ENCODE assay signal across 19 cellular contexts in the genomic region with DNA sequence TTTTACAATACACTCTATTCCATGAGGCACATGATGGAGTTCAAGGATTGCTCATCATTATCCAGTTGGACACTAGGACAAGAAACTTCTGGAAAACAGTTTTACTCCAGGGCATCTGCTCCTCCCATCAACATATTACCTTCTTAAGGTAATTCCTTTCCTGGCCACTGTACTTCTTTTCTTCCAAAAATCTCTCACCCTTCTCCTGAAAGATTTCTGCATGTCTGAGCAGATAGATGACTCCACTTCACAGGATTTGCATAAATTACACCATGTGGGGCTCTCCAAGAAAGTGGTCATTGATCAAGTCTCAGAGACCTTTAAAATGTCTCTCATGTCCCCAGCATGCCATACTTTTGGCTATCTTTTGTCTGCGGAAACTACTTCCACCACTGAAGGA.
"Had no signal": no experiment of that assay in that cellular context is flagged by ENCODE, and none has a peak within 500 bp of the region (broad histone marks: within the 10 kb centered on the region; RNA-seq: fewer than 3 reads in every experiment).

No MANE protein-coding gene starts in this region.

- DNase-seq: activated CD4-positive, alpha-beta memory T cell treated with anti-CD3 and anti-CD28 coated beads, Interleukin-2, amount 10 ng/mL, durations not matched to agents 7 days and 5 days; activated CD4-positive, alpha-beta T cell treated with anti-CD3 and anti-CD28 coated beads for 36 hours; activated T-cell treated with anti-CD3 and anti-CD28 coated beads, Interleukin-2, amount 50 U/mL, for 24 hours; adrenal gland; central memory CD4-positive, alpha-beta T cell; gastrocnemius medialis; heart left ventricle; immature natural killer cell; left colon; lower lobe of right lung; midbrain; pancreas; sigmoid colon; spleen; T-helper 2 cell; tibial artery had no signal

- H3K27me3 Mint-ChIP-seq: activated CD4-positive, alpha-beta memory T cell treated with anti-CD3 and anti-CD28 coated beads, Interleukin-2, amount 10 ng/mL, durations not matched to agents 7 days and 5 days; activated CD4-positive, alpha-beta T cell treated with anti-CD3 and anti-CD28 coated beads for 36 hours; activated naive CD4-positive, alpha-beta T cell treated with anti-CD3 and anti-CD28 coated beads, Interleukin-2, amount 50 U/mL, for 24 hours; activated T-cell treated with anti-CD3 and anti-CD28 coated beads, Interleukin-2, amount 50 U/mL, for 24 hours had no signal

- H3K36me3 ChIP-seq: adrenal gland, gastrocnemius medialis, heart left ventricle, lower lobe of right lung, pancreas, sigmoid colon, spleen, tibial artery, vagina had no signal

- H3K36me3 Mint-ChIP-seq: activated naive CD4-positive, alpha-beta T cell treated with anti-CD3 and anti-CD28 coated beads, Interleukin-2, amount 50 U/mL, for 24 hours; immature natural killer cell had no signal

- H3K27ac Mint-ChIP-seq: activated CD4-positive, alpha-beta memory T cell treated with anti-CD3 and anti-CD28 coated beads, Interleukin-2, amount 10 ng/mL, durations not matched to agents 7 days and 5 days; activated CD4-positive, alpha-beta T cell treated with anti-CD3 and anti-CD28 coated beads for 36 hours; activated naive CD4-positive, alpha-beta T cell treated with anti-CD3 and anti-CD28 coated beads, Interleukin-2, amount 50 U/mL, for 24 hours; activated T-cell treated with anti-CD3 and anti-CD28 coated beads, Interleukin-2, amount 50 U/mL, for 24 hours had no signal

- H3K4me3 Mint-ChIP-seq: activated CD4-positive, alpha-beta memory T cell treated with anti-CD3 and anti-CD28 coated beads, Interleukin-2, amount 10 ng/mL, durations not matched to agents 7 days and 5 days; activated CD4-positive, alpha-beta T cell treated with anti-CD3 and anti-CD28 coated beads for 36 hours; activated naive CD4-positive, alpha-beta T cell treated with anti-CD3 and anti-CD28 coated beads, Interleukin-2, amount 50 U/mL, for 24 hours; activated T-cell treated with anti-CD3 and anti-CD28 coated beads, Interleukin-2, amount 50 U/mL, for 24 hours; immature natural killer cell had no signal

- H3K4me3 ChIP-seq: adrenal gland, coronary artery, gastrocnemius medialis, heart left ventricle, lower lobe of right lung, pancreas, sigmoid colon, spleen, tibial artery, vagina had no signal

- H3K4me1 ChIP-seq: adrenal gland, gastrocnemius medialis, lower lobe of right lung, pancreas, sigmoid colon, tibial artery, vagina had no signal

- H3K9me3 Mint-ChIP-seq: activated CD4-positive, alpha-beta memory T cell treated with anti-CD3 and anti-CD28 coated beads, Interleukin-2, amount 10 ng/mL, durations not matched to agents 7 days and 5 days; activated naive CD4-positive, alpha-beta T cell treated with anti-CD3 and anti-CD28 coated beads, Interleukin-2, amount 50 U/mL, for 24 hours; activated T-cell treated with anti-CD3 and anti-CD28 coated beads, Interleukin-2, amount 50 U/mL, for 24 hours had no signal

- ATAC-seq: activated CD4-positive, alpha-beta T cell treated with anti-CD3 and anti-CD28 coated beads for 36 hours; gastrocnemius medialis; heart left ventricle; left colon; lower lobe of right lung; pancreas had no signal

- H3K27me3 ChIP-seq: adrenal gland, gastrocnemius medialis, heart left ventricle, pancreas, sigmoid colon, spleen, tibial artery, vagina had no signal

- H3K27ac ChIP-seq: adrenal gland, coronary artery, gastrocnemius medialis, heart left ventricle, lower lobe of right lung, pancreas, sigmoid colon, spleen, tibial artery, vagina had no signal
